Comparison of ENCODE assay signal across 28 cellular contexts in the genomic region with DNA sequence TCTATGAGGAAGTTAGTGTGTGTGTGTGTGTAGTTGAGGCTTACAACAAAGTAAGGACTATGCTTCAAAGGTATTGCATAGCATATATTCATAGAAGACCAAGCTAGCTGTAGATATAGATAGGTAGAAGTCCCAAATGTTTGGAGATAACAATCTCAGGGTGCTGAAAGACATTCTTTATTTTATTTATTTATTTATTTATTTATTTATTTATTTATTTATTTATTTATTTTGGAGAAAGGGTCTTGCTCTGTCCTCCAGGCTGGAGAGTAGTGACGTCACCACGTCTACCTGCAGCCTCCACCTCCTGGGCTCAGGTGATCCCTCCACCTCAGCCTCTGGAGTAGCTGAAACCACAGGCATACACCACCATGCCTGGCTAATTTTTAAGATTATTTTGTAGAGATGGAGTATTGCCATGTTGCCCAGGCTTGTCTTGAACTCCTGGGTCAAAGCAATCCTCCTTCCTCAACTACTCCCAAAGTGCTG.
"Had no signal": no experiment of that assay in that cellular context is flagged by ENCODE, and none has a peak within 500 bp of the region (broad histone marks: within the 10 kb centered on the region; RNA-seq: fewer than 3 reads in every experiment).

No MANE protein-coding gene starts in this region.

- ATAC-seq: effector memory CD8-positive, alpha-beta T cell; esophagus mucosa; foreskin keratinocyte; gastrocnemius medialis; gastroesophageal sphincter; heart left ventricle; heart right ventricle had no signal

- H3K9me3 ChIP-seq: colonic mucosa, esophagus muscularis mucosa, esophagus squamous epithelium, gastrocnemius medialis, gastroesophageal sphincter, heart left ventricle had no signal

- H3K4me1 ChIP-seq: colonic mucosa, esophagus muscularis mucosa, esophagus squamous epithelium, foreskin keratinocyte, gastrocnemius medialis, gastroesophageal sphincter, heart left ventricle, heart right ventricle had no signal

- DNase-seq: colonic mucosa; cortex of kidney; dermis blood vessel endothelial cell; dorsolateral prefrontal cortex; effector CD4-positive, alpha-beta T cell; effector CD8-positive, alpha-beta T cell; effector memory CD4-positive, alpha-beta T cell; effector memory CD8-positive, alpha-beta T cell; endodermal cell; erythroblast; esophagus squamous epithelium; foreskin fibroblast; foreskin keratinocyte; foreskin melanocyte; gastrocnemius medialis; glutamatergic neuron; head of caudate nucleus; heart left ventricle; heart right ventricle had no signal

- H3K36me3 ChIP-seq: colonic mucosa, esophagus muscularis mucosa, esophagus squamous epithelium, gastrocnemius medialis, gastroesophageal sphincter, heart left ventricle, heart right ventricle had no signal

- FAIRE-seq: colon, endometrium, endothelial cell of umbilical vein, frontal cortex had no signal

- H3K27me3 ChIP-seq: colonic mucosa, dorsolateral prefrontal cortex, esophagus muscularis mucosa, esophagus squamous epithelium, foreskin keratinocyte, gastrocnemius medialis, gastroesophageal sphincter, heart left ventricle, heart right ventricle had no signal

- H3K4me3 ChIP-seq: colonic mucosa, coronary artery, dorsolateral prefrontal cortex, esophagus muscularis mucosa, esophagus squamous epithelium, gastrocnemius medialis, gastroesophageal sphincter, heart left ventricle, heart right ventricle had no signal

- H3K27ac ChIP-seq: colonic mucosa, coronary artery, dorsolateral prefrontal cortex, epithelial cell of prostate, esophagus muscularis mucosa, esophagus squamous epithelium, foreskin keratinocyte, gastrocnemius medialis, gastroesophageal sphincter, heart left ventricle, heart right ventricle had no signal
